ENCODE assay signal across 25 cellular contexts in genomic region chr10:36540611-36541010, GRCh38.
"Had no signal": no experiment of that assay in that cellular context is flagged by ENCODE, and none has a peak within 500 bp of the region (broad histone marks: within the 10 kb centered on the region; RNA-seq: fewer than 3 reads in every experiment).

No MANE protein-coding gene starts in this region.

- H3K4me3 ChIP-seq: colonic mucosa, coronary artery, dorsolateral prefrontal cortex, esophagus muscularis mucosa, esophagus squamous epithelium, gastrocnemius medialis, gastroesophageal sphincter, heart left ventricle, heart right ventricle had no signal

- ATAC-seq: effector memory CD8-positive, alpha-beta T cell; esophagus mucosa; foreskin keratinocyte; gastrocnemius medialis; gastroesophageal sphincter; heart left ventricle; heart right ventricle had no signal

- H3K4me3 Mint-ChIP-seq: dendritic cell treated with granulocyte-macrophage colony-stimulating factor and Interleukin-4, amounts not matched to agents 40 ng/mL and 50 ng/mL, for 4 days; effector memory CD8-positive, alpha-beta T cell; endodermal cell had no signal

- H3K4me1 ChIP-seq: colonic mucosa, esophagus muscularis mucosa, esophagus squamous epithelium, gastrocnemius medialis, gastroesophageal sphincter had no signal

- H3K4me1 Mint-ChIP-seq: endodermal cell had no signal

- H3K9me3 Mint-ChIP-seq: dendritic cell treated with granulocyte-macrophage colony-stimulating factor and Interleukin-4, amounts not matched to agents 40 ng/mL and 50 ng/mL, for 4 days; endodermal cell had no signal

- H3K36me3 ChIP-seq: colonic mucosa, esophagus muscularis mucosa, esophagus squamous epithelium, gastrocnemius medialis, gastroesophageal sphincter, heart left ventricle, heart right ventricle had no signal

- H3K9me3 ChIP-seq: colonic mucosa, esophagus muscularis mucosa, esophagus squamous epithelium, gastrocnemius medialis, gastroesophageal sphincter, heart left ventricle, heart right ventricle had no signal

- DNase-seq: colonic mucosa; cortex of kidney; dermis blood vessel endothelial cell; dorsolateral prefrontal cortex; effector CD4-positive, alpha-beta T cell; effector CD8-positive, alpha-beta T cell; effector memory CD4-positive, alpha-beta T cell; effector memory CD8-positive, alpha-beta T cell; endodermal cell; erythroblast; esophagus squamous epithelium; foreskin fibroblast; foreskin keratinocyte; foreskin melanocyte; gastrocnemius medialis; glutamatergic neuron; head of caudate nucleus; heart left ventricle; heart right ventricle had no signal

- H3K27ac ChIP-seq: colonic mucosa, coronary artery, dorsolateral prefrontal cortex, epithelial cell of prostate, esophagus muscularis mucosa, esophagus squamous epithelium, foreskin keratinocyte, gastrocnemius medialis, gastroesophageal sphincter, heart left ventricle, heart right ventricle had no signal

- H3K27me3 ChIP-seq: colonic mucosa, dorsolateral prefrontal cortex, esophagus muscularis mucosa, esophagus squamous epithelium, foreskin keratinocyte, gastrocnemius medialis, gastroesophageal sphincter, heart left ventricle, heart right ventricle had no signal

- H3K27ac Mint-ChIP-seq: dendritic cell treated with granulocyte-macrophage colony-stimulating factor and Interleukin-4, amounts not matched to agents 40 ng/mL and 50 ng/mL, for 4 days; effector memory CD8-positive, alpha-beta T cell; endodermal cell had no signal

- H3K27me3 Mint-ChIP-seq: dendritic cell treated with granulocyte-macrophage colony-stimulating factor and Interleukin-4, amounts not matched to agents 40 ng/mL and 50 ng/mL, for 4 days; effector memory CD8-positive, alpha-beta T cell had no signal
